Comparison of ENCODE assay signal across 1 cellular context in genomic region chr20:18001131-18001921, GRCh38.
TF ChIP-seq lines count a peak whose summit lies in the region.

No MANE protein-coding gene starts in this region.

TF ChIP-seq in K562, 482 proteins besides CTCF, POLR2A, EP300 and RAD21:
- TF ChIP-seq ZNF121 (CRISPR knock-in tag; conservative IDR thresholded peaks at IDR 0.05) (no peak), ZC3H11A (IDR thresholded peaks at IDR 0.05; ENCODE audit: low read depth, low read length) (no peak), NCOA4 (IDR thresholded peaks at IDR 0.05; ENCODE audit: partially characterized antibody) (no peak), CHCHD3 (CRISPR knock-in tag; IDR thresholded peaks at IDR 0.05) (no peak), RERE (CRISPR knock-in tag; IDR thresholded peaks at IDR 0.05; ENCODE audit: borderline replicate concordance) (no peak), HDAC2 (IDR thresholded peaks at IDR 0.05) (no peak), USF1 (CRISPR knock-in tag; IDR thresholded peaks at IDR 0.05) (no peak)
- TF ChIP-seq, protein P1, sequence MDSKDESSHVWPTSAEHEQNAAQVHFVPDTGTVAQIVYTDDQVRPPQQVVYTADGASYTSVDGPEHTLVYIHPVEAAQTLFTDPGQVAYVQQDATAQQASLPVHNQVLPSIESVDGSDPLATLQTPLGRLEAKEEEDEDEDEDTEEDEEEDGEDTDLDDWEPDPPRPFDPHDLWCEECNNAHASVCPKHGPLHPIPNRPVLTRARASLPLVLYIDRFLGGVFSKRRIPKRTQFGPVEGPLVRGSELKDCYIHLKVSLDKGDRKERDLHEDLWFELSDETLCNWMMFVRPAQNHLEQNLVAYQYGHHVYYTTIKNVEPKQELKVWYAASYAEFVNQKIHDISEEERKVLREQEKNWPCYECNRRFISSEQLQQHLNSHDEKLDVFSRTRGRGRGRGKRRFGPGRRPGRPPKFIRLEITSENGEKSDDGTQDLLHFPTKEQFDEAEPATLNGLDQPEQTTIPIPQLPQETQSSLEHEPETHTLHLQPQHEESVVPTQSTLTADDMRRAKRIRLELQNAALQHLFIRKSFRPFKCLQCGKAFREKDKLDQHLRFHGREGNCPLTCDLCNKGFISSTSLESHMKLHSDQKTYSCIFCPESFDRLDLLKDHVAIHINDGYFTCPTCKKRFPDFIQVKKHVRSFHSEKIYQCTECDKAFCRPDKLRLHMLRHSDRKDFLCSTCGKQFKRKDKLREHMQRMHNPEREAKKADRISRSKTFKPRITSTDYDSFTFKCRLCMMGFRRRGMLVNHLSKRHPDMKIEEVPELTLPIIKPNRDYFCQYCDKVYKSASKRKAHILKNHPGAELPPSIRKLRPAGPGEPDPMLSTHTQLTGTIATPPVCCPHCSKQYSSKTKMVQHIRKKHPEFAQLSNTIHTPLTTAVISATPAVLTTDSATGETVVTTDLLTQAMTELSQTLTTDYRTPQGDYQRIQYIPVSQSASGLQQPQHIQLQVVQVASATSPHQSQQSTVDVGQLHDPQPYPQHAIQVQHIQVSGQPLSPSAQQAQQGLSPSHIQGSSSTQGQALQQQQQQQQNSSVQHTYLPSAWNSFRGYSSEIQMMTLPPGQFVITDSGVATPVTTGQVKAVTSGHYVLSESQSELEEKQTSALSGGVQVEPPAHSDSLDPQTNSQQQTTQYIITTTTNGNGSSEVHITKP (IDR thresholded peaks at IDR 0.05; ENCODE audit: partially characterized antibody): no peak
